In the genomic region with DNA sequence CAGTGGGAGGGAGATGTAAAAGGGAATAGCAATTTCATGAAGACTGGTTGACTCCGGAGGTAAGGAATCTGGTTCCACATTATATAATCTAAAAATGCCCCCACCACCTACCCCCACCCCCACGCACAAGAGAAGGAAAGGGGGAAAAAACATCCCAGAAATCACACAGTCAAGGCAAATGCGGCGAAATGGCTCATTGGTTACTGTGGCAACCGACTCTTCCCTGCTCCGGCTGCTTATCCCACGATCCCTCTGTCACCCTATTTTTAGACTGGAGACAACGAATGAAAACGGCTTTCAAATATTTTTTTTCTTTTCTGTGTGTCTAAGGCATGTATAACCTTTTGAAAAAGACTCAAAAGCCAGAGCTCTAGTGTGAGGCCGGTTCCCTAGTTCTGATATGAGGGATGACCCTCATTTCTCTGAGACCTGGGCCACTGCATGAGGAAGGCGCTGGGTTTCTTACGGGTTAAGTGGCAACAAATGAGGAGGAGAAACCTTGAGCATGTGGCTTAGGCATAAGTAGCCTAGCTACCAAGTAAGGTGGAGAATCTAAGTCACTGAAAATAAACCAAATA, we compare ENCODE assay signal across 25 cellular contexts.
"Had no signal": no experiment of that assay in that cellular context is flagged by ENCODE, and none has a peak within 500 bp of the region (broad histone marks: within the 10 kb centered on the region; RNA-seq: fewer than 3 reads in every experiment).

No MANE protein-coding gene starts in this region.

- DNase-seq: activated B cell treated with CpG ODN at 0.5 μM for 24 hours; activated CD4-positive, alpha-beta T cell treated with anti-CD3 and anti-CD28 coated beads for 36 hours; activated CD4-positive, alpha-beta T cell treated with anti-CD3 and anti-CD28 coated beads, Interleukin-2, amount 50 U/mL, for 4 hours; activated CD8-positive, alpha-beta memory T cell treated with anti-CD3 and anti-CD28 coated beads for 24 hours; activated CD8-positive, alpha-beta memory T cell treated with anti-CD3 and anti-CD28 coated beads, Interleukin-2, amount 50 U/mL, for 4 hours; activated T-cell treated with anti-CD3 and anti-CD28 coated beads, Interleukin-2, amount 50 U/mL, for 24 hours; endodermal cell; esophagus squamous epithelium; heart left ventricle; islet precursor cell; left cardiac atrium; nephron progenitor cell; pancreas; psoas muscle; right cardiac atrium; stimulated activated naive CD8-positive, alpha-beta T cell treated with anti-CD3 and anti-CD28 coated beads, Interleukin-15, amount 100 ng/mL, for 72 hours; T-helper 17 cell; testis; trophoblast cell had no signal

- ATAC-seq: activated CD4-positive, alpha-beta T cell treated with anti-CD3 and anti-CD28 coated beads for 36 hours; activated naive CD4-positive, alpha-beta T cell treated with anti-CD3 and anti-CD28 coated beads, Interleukin-2, amount 50 U/mL, for 72 hours; activated T-helper 17 cell treated with anti-CD3 and anti-CD28 coated beads, Interleukin-2, amount 50 U/mL, for 72 hours; gastroesophageal sphincter; heart left ventricle; left cardiac atrium; pancreas; psoas muscle; right cardiac atrium; stimulated activated naive CD8-positive, alpha-beta T cell treated with anti-CD3 and anti-CD28 coated beads, Interleukin-15, amount 100 ng/mL, for 72 hours; T-helper 17 cell had no signal

- H3K36me3 ChIP-seq: breast epithelium, esophagus squamous epithelium, gastroesophageal sphincter, heart left ventricle, pancreas, vagina had no signal

- H3K4me3 ChIP-seq: breast epithelium, coronary artery, esophagus squamous epithelium, gastroesophageal sphincter, heart left ventricle, pancreas, psoas muscle, testis, vagina had no signal

- H3K9me3 ChIP-seq: esophagus squamous epithelium, pancreas, psoas muscle, testis, vagina had no signal

- H3K9me3 Mint-ChIP-seq: activated T-helper 17 cell treated with anti-CD3 and anti-CD28 coated beads, Interleukin-2, amount 50 U/mL, for 72 hours had no signal

- H3K4me1 Mint-ChIP-seq: activated B cell treated with CpG ODN at 0.5 μM for 24 hours; activated CD4-positive, alpha-beta T cell treated with anti-CD3 and anti-CD28 coated beads for 36 hours; activated T-helper 17 cell treated with anti-CD3 and anti-CD28 coated beads, Interleukin-2, amount 50 U/mL, for 72 hours; nephron progenitor cell; stimulated activated naive CD8-positive, alpha-beta T cell treated with anti-CD3 and anti-CD28 coated beads, Interleukin-15, amount 100 ng/mL, for 72 hours; T-helper 17 cell had no signal

- H3K36me3 Mint-ChIP-seq: activated naive CD4-positive, alpha-beta T cell treated with anti-CD3 and anti-CD28 coated beads, Interleukin-2, amount 50 U/mL, for 72 hours had no signal

- H3K27ac Mint-ChIP-seq: activated B cell treated with CpG ODN at 0.5 μM for 24 hours; activated CD4-positive, alpha-beta T cell treated with anti-CD3 and anti-CD28 coated beads for 36 hours; activated naive CD4-positive, alpha-beta T cell treated with anti-CD3 and anti-CD28 coated beads, Interleukin-2, amount 50 U/mL, for 72 hours; activated T-cell treated with anti-CD3 and anti-CD28 coated beads, Interleukin-2, amount 50 U/mL, for 24 hours; activated T-helper 17 cell treated with anti-CD3 and anti-CD28 coated beads, Interleukin-2, amount 50 U/mL, for 72 hours; endodermal cell; stimulated activated naive CD8-positive, alpha-beta T cell treated with anti-CD3 and anti-CD28 coated beads, Interleukin-15, amount 100 ng/mL, for 72 hours; T-helper 17 cell had no signal

- H3K4me3 Mint-ChIP-seq: activated B cell treated with CpG ODN at 0.5 μM for 24 hours; activated CD4-positive, alpha-beta T cell treated with anti-CD3 and anti-CD28 coated beads for 36 hours; activated T-cell treated with anti-CD3 and anti-CD28 coated beads, Interleukin-2, amount 50 U/mL, for 24 hours; activated T-helper 17 cell treated with anti-CD3 and anti-CD28 coated beads, Interleukin-2, amount 50 U/mL, for 72 hours; endodermal cell; nephron progenitor cell; stimulated activated naive CD8-positive, alpha-beta T cell treated with anti-CD3 and anti-CD28 coated beads, Interleukin-15, amount 100 ng/mL, for 72 hours; T-helper 17 cell had no signal

- H3K27me3 ChIP-seq: breast epithelium, esophagus squamous epithelium, gastroesophageal sphincter, pancreas, testis, vagina had no signal

- H3K27me3 Mint-ChIP-seq: activated B cell treated with CpG ODN at 0.5 μM for 24 hours had no signal

- H3K27ac ChIP-seq: breast epithelium, coronary artery, esophagus squamous epithelium, gastroesophageal sphincter, heart left ventricle, pancreas, psoas muscle, testis, vagina had no signal

- H3K4me1 ChIP-seq: breast epithelium, esophagus squamous epithelium, gastroesophageal sphincter, heart left ventricle, pancreas, psoas muscle, testis, vagina had no signal
